In the genomic region with DNA sequence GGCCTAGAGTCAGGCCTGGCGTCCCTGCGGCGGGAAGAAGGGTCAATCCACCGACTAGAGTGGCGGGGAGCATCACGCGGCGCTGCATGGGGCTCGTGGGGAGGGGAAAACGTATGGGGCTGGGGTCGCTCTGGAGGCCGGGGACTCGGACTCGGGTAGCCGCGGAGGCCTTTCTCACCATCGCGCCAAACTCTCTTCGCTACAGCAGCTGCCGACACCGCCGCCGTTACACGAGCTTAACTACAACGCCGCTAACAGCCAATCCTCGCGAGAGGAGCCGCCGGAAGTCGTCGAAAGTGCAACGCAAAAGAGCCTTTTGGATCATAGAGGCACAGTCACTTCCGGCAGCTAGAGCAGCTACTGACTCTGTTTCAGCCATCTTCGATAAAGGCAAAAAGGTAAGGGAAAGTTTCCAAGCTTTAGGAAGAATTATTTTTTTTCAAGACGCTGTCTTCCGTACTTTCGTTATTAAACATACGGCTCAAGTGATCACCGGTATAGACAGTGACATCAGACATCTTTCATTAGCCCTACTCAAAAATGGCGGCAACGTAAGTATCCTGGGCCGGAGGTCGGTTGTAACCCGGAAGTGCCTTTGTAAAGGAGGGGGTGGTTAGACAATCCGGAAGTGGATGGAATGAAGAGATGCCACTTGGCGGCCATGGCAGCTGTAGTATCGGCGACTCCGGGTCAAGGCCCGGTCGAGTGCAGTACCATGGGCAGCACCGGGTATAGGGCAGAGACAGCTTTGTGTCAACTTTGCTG, we compare ENCODE assay signal across 1 cellular context.
TF ChIP-seq lines count a peak whose summit lies in the region.

A gene (minus strand): TSS at position 247 of the 765 bp plus-strand sequence. CDS start 66 bp downstream, at position 181.
A gene with protein sequence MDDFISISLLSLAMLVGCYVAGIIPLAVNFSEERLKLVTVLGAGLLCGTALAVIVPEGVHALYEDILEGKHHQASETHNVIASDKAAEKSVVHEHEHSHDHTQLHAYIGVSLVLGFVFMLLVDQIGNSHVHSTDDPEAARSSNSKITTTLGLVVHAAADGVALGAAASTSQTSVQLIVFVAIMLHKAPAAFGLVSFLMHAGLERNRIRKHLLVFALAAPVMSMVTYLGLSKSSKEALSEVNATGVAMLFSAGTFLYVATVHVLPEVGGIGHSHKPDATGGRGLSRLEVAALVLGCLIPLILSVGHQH (plus strand): TSS at position 640 of the 765 bp plus-strand sequence. CDS start 678 bp downstream, outside the sequence.

TF ChIP-seq in HepG2, 621 proteins besides CTCF, POLR2A, EP300 and RAD21 (continued from another document and continues in another):
- TF ChIP-seq, protein P1, sequence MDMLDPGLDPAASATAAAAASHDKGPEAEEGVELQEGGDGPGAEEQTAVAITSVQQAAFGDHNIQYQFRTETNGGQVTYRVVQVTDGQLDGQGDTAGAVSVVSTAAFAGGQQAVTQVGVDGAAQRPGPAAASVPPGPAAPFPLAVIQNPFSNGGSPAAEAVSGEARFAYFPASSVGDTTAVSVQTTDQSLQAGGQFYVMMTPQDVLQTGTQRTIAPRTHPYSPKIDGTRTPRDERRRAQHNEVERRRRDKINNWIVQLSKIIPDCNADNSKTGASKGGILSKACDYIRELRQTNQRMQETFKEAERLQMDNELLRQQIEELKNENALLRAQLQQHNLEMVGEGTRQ (IDR thresholded peaks at IDR 0.05; ENCODE audit: low read depth, low read length): no peak
- TF ChIP-seq, protein P1 (CRISPR knock-in tag; IDR thresholded peaks at IDR 0.05; ENCODE audit: borderline replicate concordance): no peak
- TF ChIP-seq TRIM24 (CRISPR knock-in tag; IDR thresholded peaks at IDR 0.05): no peak
- TF ChIP-seq WIZ (CRISPR knock-in tag; IDR thresholded peaks at IDR 0.05): no peak; the same call in 1 of the 2 replicates
- peak; percentile 6; the same call in 1 of the 2 replicates for TF ChIP-seq LCORL (IDR thresholded peaks at IDR 0.05)
- TF ChIP-seq LCORL (CRISPR knock-in tag; IDR thresholded peaks at IDR 0.05): no peak
- TF ChIP-seq, protein P2, sequence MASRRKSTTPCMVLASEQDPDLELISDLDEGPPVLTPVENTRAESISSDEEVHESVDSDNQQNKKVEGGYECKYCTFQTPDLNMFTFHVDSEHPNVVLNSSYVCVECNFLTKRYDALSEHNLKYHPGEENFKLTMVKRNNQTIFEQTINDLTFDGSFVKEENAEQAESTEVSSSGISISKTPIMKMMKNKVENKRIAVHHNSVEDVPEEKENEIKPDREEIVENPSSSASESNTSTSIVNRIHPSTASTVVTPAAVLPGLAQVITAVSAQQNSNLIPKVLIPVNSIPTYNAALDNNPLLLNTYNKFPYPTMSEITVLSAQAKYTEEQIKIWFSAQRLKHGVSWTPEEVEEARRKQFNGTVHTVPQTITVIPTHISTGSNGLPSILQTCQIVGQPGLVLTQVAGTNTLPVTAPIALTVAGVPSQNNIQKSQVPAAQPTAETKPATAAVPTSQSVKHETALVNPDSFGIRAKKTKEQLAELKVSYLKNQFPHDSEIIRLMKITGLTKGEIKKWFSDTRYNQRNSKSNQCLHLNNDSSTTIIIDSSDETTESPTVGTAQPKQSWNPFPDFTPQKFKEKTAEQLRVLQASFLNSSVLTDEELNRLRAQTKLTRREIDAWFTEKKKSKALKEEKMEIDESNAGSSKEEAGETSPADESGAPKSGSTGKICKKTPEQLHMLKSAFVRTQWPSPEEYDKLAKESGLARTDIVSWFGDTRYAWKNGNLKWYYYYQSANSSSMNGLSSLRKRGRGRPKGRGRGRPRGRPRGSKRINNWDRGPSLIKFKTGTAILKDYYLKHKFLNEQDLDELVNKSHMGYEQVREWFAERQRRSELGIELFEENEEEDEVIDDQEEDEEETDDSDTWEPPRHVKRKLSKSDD (CRISPR knock-in tag; IDR thresholded peaks at IDR 0.05; ENCODE audit: low read depth): peak; percentile 91
- TF ChIP-seq ZNF225 (CRISPR knock-in tag; IDR thresholded peaks at IDR 0.05): no peak
- no peak for TF ChIP-seq ZKSCAN5 (CRISPR knock-in tag; IDR thresholded peaks at IDR 0.05)
- TF ChIP-seq, protein P3, sequence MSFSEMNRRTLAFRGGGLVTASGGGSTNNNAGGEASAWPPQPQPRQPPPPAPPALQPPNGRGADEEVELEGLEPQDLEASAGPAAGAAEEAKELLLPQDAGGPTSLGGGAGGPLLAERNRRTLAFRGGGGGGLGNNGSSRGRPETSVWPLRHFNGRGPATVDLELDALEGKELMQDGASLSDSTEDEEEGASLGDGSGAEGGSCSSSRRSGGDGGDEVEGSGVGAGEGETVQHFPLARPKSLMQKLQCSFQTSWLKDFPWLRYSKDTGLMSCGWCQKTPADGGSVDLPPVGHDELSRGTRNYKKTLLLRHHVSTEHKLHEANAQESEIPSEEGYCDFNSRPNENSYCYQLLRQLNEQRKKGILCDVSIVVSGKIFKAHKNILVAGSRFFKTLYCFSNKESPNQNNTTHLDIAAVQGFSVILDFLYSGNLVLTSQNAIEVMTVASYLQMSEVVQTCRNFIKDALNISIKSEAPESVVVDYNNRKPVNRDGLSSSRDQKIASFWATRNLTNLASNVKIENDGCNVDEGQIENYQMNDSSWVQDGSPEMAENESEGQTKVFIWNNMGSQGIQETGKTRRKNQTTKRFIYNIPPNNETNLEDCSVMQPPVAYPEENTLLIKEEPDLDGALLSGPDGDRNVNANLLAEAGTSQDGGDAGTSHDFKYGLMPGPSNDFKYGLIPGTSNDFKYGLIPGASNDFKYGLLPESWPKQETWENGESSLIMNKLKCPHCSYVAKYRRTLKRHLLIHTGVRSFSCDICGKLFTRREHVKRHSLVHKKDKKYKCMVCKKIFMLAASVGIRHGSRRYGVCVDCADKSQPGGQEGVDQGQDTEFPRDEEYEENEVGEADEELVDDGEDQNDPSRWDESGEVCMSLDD (CRISPR knock-in tag; IDR thresholded peaks at IDR 0.05; ENCODE audit: borderline replicate concordance): 0 out of 2 replicates have a peak, but pooled peaks have one; percentile 29
- TF ChIP-seq NR2F2 (IDR thresholded peaks at IDR 0.05; ENCODE audit: borderline replicate concordance, low read depth): no peak
- TF ChIP-seq ZNF75D (CRISPR knock-in tag; IDR thresholded peaks at IDR 0.05; ENCODE audit: borderline replicate concordance): no peak
- TF ChIP-seq, protein P4, sequence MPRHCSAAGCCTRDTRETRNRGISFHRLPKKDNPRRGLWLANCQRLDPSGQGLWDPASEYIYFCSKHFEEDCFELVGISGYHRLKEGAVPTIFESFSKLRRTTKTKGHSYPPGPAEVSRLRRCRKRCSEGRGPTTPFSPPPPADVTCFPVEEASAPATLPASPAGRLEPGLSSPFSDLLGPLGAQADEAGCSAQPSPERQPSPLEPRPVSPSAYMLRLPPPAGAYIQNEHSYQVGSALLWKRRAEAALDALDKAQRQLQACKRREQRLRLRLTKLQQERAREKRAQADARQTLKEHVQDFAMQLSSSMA (CRISPR knock-in tag; IDR thresholded peaks at IDR 0.05): peak; percentile 24; the same call in 1 of the 2 replicates
- TF ChIP-seq, protein P5, sequence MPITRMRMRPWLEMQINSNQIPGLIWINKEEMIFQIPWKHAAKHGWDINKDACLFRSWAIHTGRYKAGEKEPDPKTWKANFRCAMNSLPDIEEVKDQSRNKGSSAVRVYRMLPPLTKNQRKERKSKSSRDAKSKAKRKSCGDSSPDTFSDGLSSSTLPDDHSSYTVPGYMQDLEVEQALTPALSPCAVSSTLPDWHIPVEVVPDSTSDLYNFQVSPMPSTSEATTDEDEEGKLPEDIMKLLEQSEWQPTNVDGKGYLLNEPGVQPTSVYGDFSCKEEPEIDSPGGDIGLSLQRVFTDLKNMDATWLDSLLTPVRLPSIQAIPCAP (CRISPR knock-in tag; IDR thresholded peaks at IDR 0.05; ENCODE audit: low read depth): no peak
- TF ChIP-seq, protein P6, sequence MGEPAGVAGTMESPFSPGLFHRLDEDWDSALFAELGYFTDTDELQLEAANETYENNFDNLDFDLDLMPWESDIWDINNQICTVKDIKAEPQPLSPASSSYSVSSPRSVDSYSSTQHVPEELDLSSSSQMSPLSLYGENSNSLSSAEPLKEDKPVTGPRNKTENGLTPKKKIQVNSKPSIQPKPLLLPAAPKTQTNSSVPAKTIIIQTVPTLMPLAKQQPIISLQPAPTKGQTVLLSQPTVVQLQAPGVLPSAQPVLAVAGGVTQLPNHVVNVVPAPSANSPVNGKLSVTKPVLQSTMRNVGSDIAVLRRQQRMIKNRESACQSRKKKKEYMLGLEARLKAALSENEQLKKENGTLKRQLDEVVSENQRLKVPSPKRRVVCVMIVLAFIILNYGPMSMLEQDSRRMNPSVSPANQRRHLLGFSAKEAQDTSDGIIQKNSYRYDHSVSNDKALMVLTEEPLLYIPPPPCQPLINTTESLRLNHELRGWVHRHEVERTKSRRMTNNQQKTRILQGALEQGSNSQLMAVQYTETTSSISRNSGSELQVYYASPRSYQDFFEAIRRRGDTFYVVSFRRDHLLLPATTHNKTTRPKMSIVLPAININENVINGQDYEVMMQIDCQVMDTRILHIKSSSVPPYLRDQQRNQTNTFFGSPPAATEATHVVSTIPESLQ (CRISPR knock-in tag; conservative IDR thresholded peaks at IDR 0.05): no peak
- no peak for TF ChIP-seq ZNF749 (CRISPR knock-in tag; IDR thresholded peaks at IDR 0.05; ENCODE audit: borderline replicate concordance)
- TF ChIP-seq GTF2F1 (IDR thresholded peaks at IDR 0.05; ENCODE audit: low read length): peak; percentile 91
- no peak; the same call in 1 of the 2 replicates for TF ChIP-seq ZNF879 (CRISPR knock-in tag; IDR thresholded peaks at IDR 0.05)
- TF ChIP-seq ATF7-NPFF (CRISPR knock-in tag; IDR thresholded peaks at IDR 0.05; ENCODE audit: low read depth): no peak
- TF ChIP-seq ZSCAN31 (CRISPR knock-in tag; IDR thresholded peaks at IDR 0.05; ENCODE audit: low read depth): 0 out of 2 replicates have a peak, but pooled peaks have one; percentile 33
- TF ChIP-seq TBX3 (IDR thresholded peaks at IDR 0.05; ENCODE audit: borderline replicate concordance): no peak
- TF ChIP-seq, protein P7, sequence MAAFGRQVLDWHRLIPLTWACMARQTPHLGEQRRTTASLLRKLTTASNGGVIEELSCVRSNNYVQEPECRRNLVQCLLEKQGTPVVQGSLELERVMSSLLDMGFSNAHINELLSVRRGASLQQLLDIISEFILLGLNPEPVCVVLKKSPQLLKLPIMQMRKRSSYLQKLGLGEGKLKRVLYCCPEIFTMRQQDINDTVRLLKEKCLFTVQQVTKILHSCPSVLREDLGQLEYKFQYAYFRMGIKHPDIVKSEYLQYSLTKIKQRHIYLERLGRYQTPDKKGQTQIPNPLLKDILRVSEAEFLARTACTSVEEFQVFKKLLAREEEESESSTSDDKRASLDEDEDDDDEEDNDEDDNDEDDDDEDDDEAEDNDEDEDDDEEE (CRISPR knock-in tag; IDR thresholded peaks at IDR 0.05): no peak; the same call in 1 of the 2 replicates
- no peak for TF ChIP-seq JARID2 (CRISPR knock-in tag; IDR thresholded peaks at IDR 0.05; ENCODE audit: insufficient replicate concordance)
- 0 out of 2 replicates have a peak, but pooled peaks have one; percentile 9 for TF ChIP-seq KDM6A (CRISPR knock-in tag; IDR thresholded peaks at IDR 0.05; ENCODE audit: low read depth)
- peak; percentile 80; the same call in 1 of the 2 replicates for TF ChIP-seq NAIF1 (CRISPR knock-in tag; IDR thresholded peaks at IDR 0.05; ENCODE audit: borderline replicate concordance)
- TF ChIP-seq ZNF367 (CRISPR knock-in tag; IDR thresholded peaks at IDR 0.05; ENCODE audit: borderline replicate concordance): no peak
- TF ChIP-seq, protein P8, sequence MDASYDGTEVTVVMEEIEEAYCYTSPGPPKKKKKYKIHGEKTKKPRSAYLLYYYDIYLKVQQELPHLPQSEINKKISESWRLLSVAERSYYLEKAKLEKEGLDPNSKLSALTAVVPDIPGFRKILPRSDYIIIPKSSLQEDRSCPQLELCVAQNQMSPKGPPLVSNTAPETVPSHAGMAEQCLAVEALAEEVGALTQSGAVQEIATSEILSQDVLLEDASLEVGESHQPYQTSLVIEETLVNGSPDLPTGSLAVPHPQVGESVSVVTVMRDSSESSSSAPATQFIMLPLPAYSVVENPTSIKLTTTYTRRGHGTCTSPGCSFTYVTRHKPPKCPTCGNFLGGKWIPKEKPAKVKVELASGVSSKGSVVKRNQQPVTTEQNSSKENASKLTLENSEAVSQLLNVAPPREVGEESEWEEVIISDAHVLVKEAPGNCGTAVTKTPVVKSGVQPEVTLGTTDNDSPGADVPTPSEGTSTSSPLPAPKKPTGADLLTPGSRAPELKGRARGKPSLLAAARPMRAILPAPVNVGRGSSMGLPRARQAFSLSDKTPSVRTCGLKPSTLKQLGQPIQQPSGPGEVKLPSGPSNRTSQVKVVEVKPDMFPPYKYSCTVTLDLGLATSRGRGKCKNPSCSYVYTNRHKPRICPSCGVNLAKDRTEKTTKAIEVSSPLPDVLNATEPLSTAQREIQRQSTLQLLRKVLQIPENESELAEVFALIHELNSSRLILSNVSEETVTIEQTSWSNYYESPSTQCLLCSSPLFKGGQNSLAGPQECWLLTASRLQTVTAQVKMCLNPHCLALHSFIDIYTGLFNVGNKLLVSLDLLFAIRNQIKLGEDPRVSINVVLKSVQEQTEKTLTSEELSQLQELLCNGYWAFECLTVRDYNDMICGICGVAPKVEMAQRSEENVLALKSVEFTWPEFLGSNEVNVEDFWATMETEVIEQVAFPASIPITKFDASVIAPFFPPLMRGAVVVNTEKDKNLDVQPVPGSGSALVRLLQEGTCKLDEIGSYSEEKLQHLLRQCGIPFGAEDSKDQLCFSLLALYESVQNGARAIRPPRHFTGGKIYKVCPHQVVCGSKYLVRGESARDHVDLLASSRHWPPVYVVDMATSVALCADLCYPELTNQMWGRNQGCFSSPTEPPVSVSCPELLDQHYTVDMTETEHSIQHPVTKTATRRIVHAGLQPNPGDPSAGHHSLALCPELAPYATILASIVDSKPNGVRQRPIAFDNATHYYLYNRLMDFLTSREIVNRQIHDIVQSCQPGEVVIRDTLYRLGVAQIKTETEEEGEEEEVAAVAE (CRISPR knock-in tag; IDR thresholded peaks at IDR 0.05; ENCODE audit: borderline replicate concordance): peak; percentile 51; the same call in 1 of the 2 replicates
- TF ChIP-seq RFX5 (IDR thresholded peaks at IDR 0.05; ENCODE audit: low read depth, low read length): no peak
- TF ChIP-seq ATRX (CRISPR knock-in tag; IDR thresholded peaks at IDR 0.05; ENCODE audit: borderline replicate concordance): no peak
- no peak for TF ChIP-seq HHEX (CRISPR knock-in tag; IDR thresholded peaks at IDR 0.05)
- no peak for TF ChIP-seq ZSCAN25 (CRISPR knock-in tag; IDR thresholded peaks at IDR 0.05)
- no peak for TF ChIP-seq ZBTB7A (CRISPR knock-in tag; IDR thresholded peaks at IDR 0.05)
- no peak for TF ChIP-seq MED8 (CRISPR knock-in tag; IDR thresholded peaks at IDR 0.05; ENCODE audit: insufficient replicate concordance)
- no peak; the same call in 1 of the 2 replicates for TF ChIP-seq RFXANK (CRISPR knock-in tag; IDR thresholded peaks at IDR 0.05)
- TF ChIP-seq, protein P9, sequence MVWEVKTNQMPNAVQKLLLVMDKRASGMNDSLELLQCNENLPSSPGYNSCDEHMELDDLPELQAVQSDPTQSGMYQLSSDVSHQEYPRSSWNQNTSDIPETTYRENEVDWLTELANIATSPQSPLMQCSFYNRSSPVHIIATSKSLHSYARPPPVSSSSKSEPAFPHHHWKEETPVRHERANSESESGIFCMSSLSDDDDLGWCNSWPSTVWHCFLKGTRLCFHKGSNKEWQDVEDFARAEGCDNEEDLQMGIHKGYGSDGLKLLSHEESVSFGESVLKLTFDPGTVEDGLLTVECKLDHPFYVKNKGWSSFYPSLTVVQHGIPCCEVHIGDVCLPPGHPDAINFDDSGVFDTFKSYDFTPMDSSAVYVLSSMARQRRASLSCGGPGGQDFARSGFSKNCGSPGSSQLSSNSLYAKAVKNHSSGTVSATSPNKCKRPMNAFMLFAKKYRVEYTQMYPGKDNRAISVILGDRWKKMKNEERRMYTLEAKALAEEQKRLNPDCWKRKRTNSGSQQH (CRISPR knock-in tag; IDR thresholded peaks at IDR 0.05; ENCODE audit: low read depth): peak; percentile 32
